8 cellular contexts compared by ENCODE assay signal in genomic region chr5:177427211-177427822, GRCh38. TPM values are rescaled to one million over a fixed set of nuclear protein-coding genes. Genes with fewer than 3 reads are reported as not detected.
DNase-seq lines count a peak whose midpoint lies in the region; ATAC-seq, FAIRE-seq and TF ChIP-seq lines count a peak whose summit lies in the region.

No MANE protein-coding gene starts in this region.

- FAIRE-seq in GM12892 (lab: Jason Lieb, UNC), result no peak

- peaks cover 55% of the 10 kb centered on the region for H3K36me3 Mint-ChIP-seq in activated CD8-positive, alpha-beta T cell treated with anti-CD3 and anti-CD28 coated beads, Interleukin-2, amount 10 ng/mL, durations not matched to agents 7 days and 5 days (ENCODE audit: low read depth)

- H3K27me3 Mint-ChIP-seq in activated CD8-positive, alpha-beta T cell treated with anti-CD3 and anti-CD28 coated beads, Interleukin-2, amount 10 ng/mL, durations not matched to agents 7 days and 5 days (ENCODE audit: low read depth), result no peaks in the 10 kb centered on the region

- H3K4me3 ChIP-seq in cardiac muscle cell (peak overlapping the region; percentile 62), iPS-18a (ENCODE audit: low read length) (peak overlapping the region; percentile 73)

- ATAC-seq in left ventricle myocardium superior, result no peak
- ATAC-seq in activated CD8-positive, alpha-beta T cell treated with anti-CD3 and anti-CD28 coated beads, Interleukin-2, amount 10 ng/mL, durations not matched to agents 7 days and 5 days, result no peak

- H3K9ac ChIP-seq in iPS-18a (ENCODE audit: low read length), result peak overlapping the region; percentile 86

- H3K36me3 ChIP-seq in cardiac muscle cell (peaks cover 3% of the 10 kb centered on the region), iPS-18a (ENCODE audit: control insufficient read depth, low read depth, low read length) (peaks cover under 1% of the 10 kb centered on the region)

- peak overlapping the region; percentile 97 for H3K4me3 Mint-ChIP-seq in activated CD8-positive, alpha-beta T cell treated with anti-CD3 and anti-CD28 coated beads, Interleukin-2, amount 10 ng/mL, durations not matched to agents 7 days and 5 days

- H3K4me1 ChIP-seq in cardiac muscle cell (ENCODE audit: low read depth) (no peaks in the 10 kb centered on the region), iPS-18a (ENCODE audit: control insufficient read depth, low read depth, low read length) (peaks cover 12% of the 10 kb centered on the region)

- TF ChIP-seq CTCF in cardiac muscle cell (IDR thresholded peaks at IDR 0.05; ENCODE audit: low read depth, low read length), result no peak

- H3K27ac ChIP-seq in cardiac muscle cell (peak overlapping the region; percentile 88), iPS-18a (ENCODE audit: low read length) (peak overlapping the region; percentile 8), substantia nigra (ENCODE audit: low read depth, low read length, poor library complexity, severe bottlenecking) (peak overlapping the region; percentile 64)

- peak overlapping the region; percentile 93 for H3K27ac Mint-ChIP-seq in activated CD8-positive, alpha-beta T cell treated with anti-CD3 and anti-CD28 coated beads, Interleukin-2, amount 10 ng/mL, durations not matched to agents 7 days and 5 days

- no peaks in the 10 kb centered on the region for H3K9me3 Mint-ChIP-seq in activated CD8-positive, alpha-beta T cell treated with anti-CD3 and anti-CD28 coated beads, Interleukin-2, amount 10 ng/mL, durations not matched to agents 7 days and 5 days (ENCODE audit: insufficient read depth)

- POLR2A ChIA-PET in activated CD8-positive, alpha-beta T cell treated with anti-CD3 and anti-CD28 coated beads, Interleukin-2, amount 10 ng/mL, durations not matched to agents 7 days and 5 days (lab: Charles Lee), result interaction anchor here (0.6 to 10.3 kb wide), 14 partner anchors 10 to 173 kb away, joined by 3 to 245 read pairs (median 4); partner anchors contain the start of genes B4GALT7, F12, PFN3 and PRELID1

- H3K4me1 Mint-ChIP-seq in activated CD8-positive, alpha-beta T cell treated with anti-CD3 and anti-CD28 coated beads, Interleukin-2, amount 10 ng/mL, durations not matched to agents 7 days and 5 days (ENCODE audit: low read depth), result peaks cover 62% of the 10 kb centered on the region

- DNase-seq in cardiac muscle cell (ENCODE audit: low read depth in 1 of 2, low spot score in 1 of 2), result peak in 1 of 2 donors; percentile 11
- no peak for DNase-seq in left ventricle myocardium superior
- no peak for DNase-seq in activated CD8-positive, alpha-beta T cell treated with anti-CD3 and anti-CD28 coated beads, Interleukin-2, amount 10 ng/mL, durations not matched to agents 7 days and 5 days
- DNase-seq in substantia nigra (lab: John Stamatoyannopoulos, UW), result no peak
- no peak for DNase-seq in medulla oblongata (ENCODE audit: extremely low spot score)
- no peak for DNase-seq in NCI-H510A treated with DMSO at 0.1 percent for 48 hours (lab: John Stamatoyannopoulos, UW)
- DNase-seq in GM12892 (ENCODE audit: insufficient read length), result no peak

- CTCF ChIA-PET in activated CD8-positive, alpha-beta T cell treated with anti-CD3 and anti-CD28 coated beads, Interleukin-2, amount 10 ng/mL, durations not matched to agents 7 days and 5 days (lab: Charles Lee), result interaction anchor here (0.6 to 14.1 kb wide), 12 partner anchors 13 to 117 kb away, joined by 3 to 252 read pairs (median 7); partner anchors contain the start of gene PRR7

- intact Hi-C loops in left ventricle myocardium superior (cut with micrococcal nuclease), result no loop called here

- H3K9me3 ChIP-seq in cardiac muscle cell (ENCODE audit: low read depth) (no peaks in the 10 kb centered on the region), iPS-18a (ENCODE audit: control insufficient read depth, low read depth, low read length) (no peaks in the 10 kb centered on the region)

- H3K27me3 ChIP-seq in cardiac muscle cell, result no peaks in the 10 kb centered on the region
- H3K27me3 ChIP-seq in iPS-18a (ENCODE audit: control insufficient read depth, insufficient read depth, low read length), result no peaks in the 10 kb centered on the region

- TF ChIP-seq POLR2A in GM12892 (IDR thresholded peaks at IDR 0.05; ENCODE audit: low read depth, low read length), result no peak

RNA-seq across cellular contexts. Expression of gene GRK6, which starts 0.8 kb away (rescaled TPM):
- 43.7 and 62.1 TPM in 2 replicates for total RNA-seq in cardiac muscle cell
- polyA plus RNA-seq in cardiac muscle cell, result 39.6 and 62.0 TPM in 2 replicates
- total RNA-seq in left ventricle myocardium superior, result 17.6 TPM
- 100 to 1,000 TPM; 206 to 213 TPM for total RNA-seq in activated CD8-positive, alpha-beta T cell treated with anti-CD3 and anti-CD28 coated beads, Interleukin-2, amount 10 ng/mL, durations not matched to agents 7 days and 5 days
- polyA plus RNA-seq in GM12892 (2012; ENCODE audit: missing spikeins), result 26.9 TPM

RNA-seq across cellular contexts. Expression of gene F12, which starts 18.0 kb away (rescaled TPM):
- total RNA-seq in cardiac muscle cell (3.4 and 4.6 TPM in 2 replicates), left ventricle myocardium superior (not detected)
- 5.0 and 13.6 TPM in 2 replicates for polyA plus RNA-seq in cardiac muscle cell
- total RNA-seq in activated CD8-positive, alpha-beta T cell treated with anti-CD3 and anti-CD28 coated beads, Interleukin-2, amount 10 ng/mL, durations not matched to agents 7 days and 5 days, result 1 to 10 TPM; 3.2 to 3.5 TPM
- polyA plus RNA-seq in GM12892 (2012; ENCODE audit: missing spikeins), result 0.74 TPM

RNA-seq across cellular contexts. Expression of gene PRR7, which starts 19.3 kb away (rescaled TPM):
- total RNA-seq in cardiac muscle cell (26.4 and 29.0 TPM in 2 replicates), left ventricle myocardium superior (0.40 TPM)
- 27.1 and 29.2 TPM in 2 replicates for polyA plus RNA-seq in cardiac muscle cell
- 10 to 100 TPM in 1 of 2 experiments, 1 to 10 TPM in 1; 9.8 to 11.6 TPM for total RNA-seq in activated CD8-positive, alpha-beta T cell treated with anti-CD3 and anti-CD28 coated beads, Interleukin-2, amount 10 ng/mL, durations not matched to agents 7 days and 5 days
- 0.34 TPM for polyA plus RNA-seq in GM12892 (2012; ENCODE audit: missing spikeins)

RNA-seq across cellular contexts. Expression of gene PFN3, which starts 26.9 kb away (rescaled TPM):
- total RNA-seq in cardiac muscle cell (not detected in 2 replicates), left ventricle myocardium superior (not detected)
- polyA plus RNA-seq in cardiac muscle cell, result not detected in 2 replicates
- not detected for total RNA-seq in activated CD8-positive, alpha-beta T cell treated with anti-CD3 and anti-CD28 coated beads, Interleukin-2, amount 10 ng/mL, durations not matched to agents 7 days and 5 days
- polyA plus RNA-seq in GM12892 (2012; ENCODE audit: missing spikeins), result not detected

RNA-seq across cellular contexts. Expression of gene SLC34A1, which starts 43.1 kb away (rescaled TPM):
- total RNA-seq in cardiac muscle cell (not detected in 2 replicates), left ventricle myocardium superior (not detected)
- polyA plus RNA-seq in cardiac muscle cell, result not detected in 2 replicates
- total RNA-seq in activated CD8-positive, alpha-beta T cell treated with anti-CD3 and anti-CD28 coated beads, Interleukin-2, amount 10 ng/mL, durations not matched to agents 7 days and 5 days, result 1 to 10 TPM; 2.0 to 2.1 TPM
- polyA plus RNA-seq in GM12892 (2012; ENCODE audit: missing spikeins), result not detected

Comparison
In these comparisons a context has a peak if more than half of its experiments do, and no peak if none do; other contexts are left out.
1. H3K27ac ChIP-seq: peak in every context shown above with its lines; median percentile 88 in cardiac muscle cell; 64 in substantia nigra; 8 in iPS-18a.